Comparison of ENCODE assay signal across 23 cellular contexts in the genomic region with DNA sequence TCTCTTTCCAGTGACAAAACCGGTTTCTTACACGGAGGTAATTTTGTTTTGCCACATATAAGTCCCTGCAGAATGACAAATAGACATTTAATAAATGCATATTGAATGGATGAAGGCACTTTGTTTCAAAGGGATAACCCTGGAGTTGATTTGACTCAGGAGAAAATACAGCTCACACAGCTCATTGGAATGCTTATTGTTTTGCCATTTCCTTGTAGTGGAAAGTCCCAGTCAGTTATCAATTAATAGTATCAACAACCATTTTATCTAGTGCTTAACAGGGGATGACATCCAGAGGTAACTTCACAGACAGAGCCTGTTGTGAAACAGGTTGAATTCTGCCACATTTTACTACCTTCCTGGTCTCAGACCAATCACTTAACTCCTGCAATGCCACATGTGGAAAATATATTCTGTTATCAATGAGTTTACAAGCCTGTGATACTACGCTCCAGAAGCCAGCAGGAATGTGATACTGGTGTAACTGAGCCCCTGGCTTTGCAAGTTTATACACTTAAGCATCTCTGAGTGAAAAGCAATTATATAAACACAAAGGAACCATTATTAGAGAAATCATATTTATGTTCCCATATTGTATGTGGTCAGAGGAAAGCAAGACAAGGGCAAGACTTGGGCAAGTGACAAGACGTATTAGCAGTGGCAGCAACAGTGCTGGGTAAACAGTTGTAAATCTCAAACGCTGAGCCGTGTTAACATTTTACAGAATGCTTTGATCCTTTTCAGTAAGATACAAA.
A peak's percentile ranks its signal among the peaks of the same experiment; 100 is the strongest.
DNase-seq lines count a peak whose midpoint lies in the region; ATAC-seq and TF ChIP-seq lines count a peak whose summit lies in the region.
"Had no signal": no experiment of that assay in that cellular context is flagged by ENCODE, and none has a peak within 500 bp of the region (broad histone marks: within the 10 kb centered on the region; RNA-seq: fewer than 3 reads in every experiment).

No MANE protein-coding gene starts in this region.

- no peaks in the 10 kb centered on the region for H3K9me3 ChIP-seq in CD4-positive, CD25-positive, alpha-beta regulatory T cell (ENCODE audit: control insufficient read depth in 2 of 2, low read length in 2 of 2)
- H3K9me3 ChIP-seq in transverse colon (no peaks in the 10 kb centered on the region), osteoblast (ENCODE audit: low read depth, low read length) (no peaks in the 10 kb centered on the region)
- H3K9me3 ChIP-seq: gastroesophageal sphincter, tibial artery had no signal

- H3K36me3 Mint-ChIP-seq in CD4-positive, CD25-positive, alpha-beta regulatory T cell, result no peaks in the 10 kb centered on the region
- no peaks in the 10 kb centered on the region for H3K36me3 Mint-ChIP-seq in progenitor cell of endocrine pancreas (ENCODE audit: insufficient read depth)
- H3K36me3 Mint-ChIP-seq: activated naive CD8-positive, alpha-beta T cell treated with anti-CD3 and anti-CD28 coated beads, Interleukin-2, amount 10 ng/mL, durations not matched to agents 7 days and 5 days; natural killer cell; stimulated activated effector memory CD8-positive, alpha-beta T cell treated with anti-CD3 and anti-CD28 coated beads, Interleukin-12 subunit alpha, Interleukin-12 subunit beta, amount 100 ng/mL, for 72 hours; WTC11 had no signal

- peaks cover 5 to 16% (median 8%) of the 10 kb centered on the region in 4 donors for H3K4me1 Mint-ChIP-seq in CD4-positive, CD25-positive, alpha-beta regulatory T cell
- H3K4me1 Mint-ChIP-seq in progenitor cell of endocrine pancreas (ENCODE audit: low read depth), result peaks cover 30% of the 10 kb centered on the region
- H3K4me1 Mint-ChIP-seq: natural killer cell had no signal

- no peak for DNase-seq in CD4-positive, CD25-positive, alpha-beta regulatory T cell
- DNase-seq in NCI-H69 (lab: John Stamatoyannopoulos, UW) (peak; percentile 3), fibroblast of villous mesenchyme (ENCODE audit: low read depth) (peak; percentile 48), progenitor cell of endocrine pancreas (ENCODE audit: low spot score, unreplicated experiment) (no peak), transverse colon (no peak), osteoblast (ENCODE audit: insufficient read length, low spot score, missing footprints) (no peak)
- DNase-seq: activated CD8-positive, alpha-beta T cell treated with anti-CD3 and anti-CD28 coated beads for 36 hours; activated naive CD8-positive, alpha-beta T cell treated with anti-CD3 and anti-CD28 coated beads, Interleukin-2, amount 10 ng/mL, durations not matched to agents 7 days and 5 days; CD4-positive, alpha-beta T cell; KG1; natural killer cell; NCI-H1105 treated with DMSO at 0.1 percent for 48 hours; NCI-H524 treated with DMSO at 0.1 percent for 48 hours; SHP77 treated with DMSO at 0.1 percent for 48 hours; T-helper 2 cell; tibial artery had no signal

- TF ChIP-seq CTCF in fibroblast of villous mesenchyme (IDR thresholded peaks at IDR 0.05; ENCODE audit: insufficient read depth, low read depth, low read length), result no peak
- TF ChIP-seq CTCF in progenitor cell of endocrine pancreas (IDR thresholded peaks at IDR 0.05; ENCODE audit: unreplicated experiment), result no peak
- no peak for TF ChIP-seq CTCF in transverse colon (IDR thresholded peaks at IDR 0.05)
- no peak for TF ChIP-seq CTCF in osteoblast (IDR thresholded peaks at IDR 0.05; ENCODE audit: extremely low read depth, low read depth, low read length)

- H3K36me3 ChIP-seq in CD4-positive, CD25-positive, alpha-beta regulatory T cell (ENCODE audit: control insufficient read depth, insufficient read depth, low read length), result no peaks in the 10 kb centered on the region
- H3K36me3 ChIP-seq in transverse colon (no peaks in the 10 kb centered on the region), osteoblast (ENCODE audit: insufficient read depth, low read length) (no peaks in the 10 kb centered on the region)
- H3K36me3 ChIP-seq: gastroesophageal sphincter, tibial artery had no signal

- peaks cover 9% of the 10 kb centered on the region for H3K27me3 Mint-ChIP-seq in CD4-positive, CD25-positive, alpha-beta regulatory T cell
- H3K27me3 Mint-ChIP-seq in progenitor cell of endocrine pancreas, result peaks cover 10% of the 10 kb centered on the region
- H3K27me3 Mint-ChIP-seq: CD4-positive, alpha-beta T cell had no signal

- no peaks in the 10 kb centered on the region for H3K4me1 ChIP-seq in CD4-positive, CD25-positive, alpha-beta regulatory T cell (ENCODE audit: control insufficient read depth, insufficient read depth, low read length, poor library complexity, severe bottlenecking)
- H3K4me1 ChIP-seq in transverse colon, result peaks cover 0 to 10% (median 1%) of the 10 kb centered on the region in 4 donors
- peaks cover 7% of the 10 kb centered on the region for H3K4me1 ChIP-seq in osteoblast (ENCODE audit: insufficient read depth, low read length)

- TF ChIP-seq POLR2A in transverse colon (IDR thresholded peaks at IDR 0.05), result no peak

- in situ Hi-C loops in transverse colon (cut with MboI; ENCODE audit: low pct_ligation_motif_present in 1 of 4, low pct_unique_long_range_greater_than_20kb in 1 of 4, low sequenced_read_pairs in 3 of 4), result no loop called here

- peaks cover 0 to 4% (median 0%) of the 10 kb centered on the region in 7 donors for H3K9me3 Mint-ChIP-seq in CD4-positive, CD25-positive, alpha-beta regulatory T cell
- no peaks in the 10 kb centered on the region for H3K9me3 Mint-ChIP-seq in progenitor cell of endocrine pancreas (ENCODE audit: low read depth)
- H3K9me3 Mint-ChIP-seq: activated CD8-positive, alpha-beta T cell treated with anti-CD3 and anti-CD28 coated beads for 36 hours; activated naive CD8-positive, alpha-beta T cell treated with anti-CD3 and anti-CD28 coated beads, Interleukin-2, amount 10 ng/mL, durations not matched to agents 7 days and 5 days; CD4-positive, alpha-beta T cell; GM23338; natural killer cell; stimulated activated effector memory CD8-positive, alpha-beta T cell treated with anti-CD3 and anti-CD28 coated beads, Interleukin-12 subunit alpha, Interleukin-12 subunit beta, amount 100 ng/mL, for 72 hours; WTC11 had no signal

- no peak overlapping the region for H3K27ac ChIP-seq in CD4-positive, CD25-positive, alpha-beta regulatory T cell (ENCODE audit: insufficient read depth, low read length, poor library complexity, severe bottlenecking)
- H3K27ac ChIP-seq in transverse colon, result no peak overlapping the region
- no peak overlapping the region for H3K27ac ChIP-seq in osteoblast (ENCODE audit: low read depth, low read length)
- H3K27ac ChIP-seq: epithelial cell of prostate, gastroesophageal sphincter, tibial artery had no signal

- no peak for TF ChIP-seq EP300 in transverse colon (IDR thresholded peaks at IDR 0.05; ENCODE audit: low read depth)

- no peaks in the 10 kb centered on the region for H3K79me2 ChIP-seq in osteoblast (ENCODE audit: insufficient read depth, low read length)

- H3K27ac Mint-ChIP-seq in CD4-positive, CD25-positive, alpha-beta regulatory T cell, result peak overlapping the region in 2 of 3 donors; percentile 21 to 31
- peak overlapping the region; percentile 22 for H3K27ac Mint-ChIP-seq in progenitor cell of endocrine pancreas
- H3K27ac Mint-ChIP-seq: activated CD8-positive, alpha-beta T cell treated with anti-CD3 and anti-CD28 coated beads for 36 hours; activated naive CD8-positive, alpha-beta T cell treated with anti-CD3 and anti-CD28 coated beads, Interleukin-2, amount 10 ng/mL, durations not matched to agents 7 days and 5 days; CD4-positive, alpha-beta T cell; GM23338; natural killer cell; stimulated activated effector memory CD8-positive, alpha-beta T cell treated with anti-CD3 and anti-CD28 coated beads, Interleukin-12 subunit alpha, Interleukin-12 subunit beta, amount 100 ng/mL, for 72 hours; WTC11 had no signal

- no peaks in the 10 kb centered on the region for H3K27me3 ChIP-seq in CD4-positive, CD25-positive, alpha-beta regulatory T cell (ENCODE audit: control insufficient read depth, insufficient read depth, low read length)
- H3K27me3 ChIP-seq in transverse colon (no peaks in the 10 kb centered on the region), osteoblast (ENCODE audit: insufficient read depth, low read length) (peaks cover 13% of the 10 kb centered on the region)
- H3K27me3 ChIP-seq: gastroesophageal sphincter, tibial artery had no signal

- no peak overlapping the region for H3K4me3 ChIP-seq in CD4-positive, CD25-positive, alpha-beta regulatory T cell (ENCODE audit: low read depth, low read length)
- H3K4me3 ChIP-seq in fibroblast of villous mesenchyme (ENCODE audit: low read depth, low read length) (no peak overlapping the region), transverse colon (no peak overlapping the region), osteoblast (ENCODE audit: insufficient read depth, low read length) (no peak overlapping the region)
- H3K4me3 ChIP-seq: gastroesophageal sphincter, GM23338, tibial artery had no signal

- ATAC-seq in CD4-positive, CD25-positive, alpha-beta regulatory T cell (ENCODE audit: low read depth in 2 of 2), result no peak
- ATAC-seq in GM18517 (IDR thresholded peaks at IDR 0.05; ENCODE audit: unreplicated experiment), result no peak
- no peak for ATAC-seq in GM18520 (IDR thresholded peaks at IDR 0.05; ENCODE audit: unreplicated experiment)
- ATAC-seq: activated CD8-positive, alpha-beta T cell treated with anti-CD3 and anti-CD28 coated beads for 36 hours; gastroesophageal sphincter; GM23338; natural killer cell; stimulated activated effector memory CD8-positive, alpha-beta T cell treated with anti-CD3 and anti-CD28 coated beads, Interleukin-12 subunit alpha, Interleukin-12 subunit beta, amount 100 ng/mL, for 72 hours; WTC11 had no signal

- 37 to 65% methylated on average over 3 to 6 of the region's 6 CpGs for WGBS in transverse colon (ENCODE audit: low coverage in 1 of 2), 2 donors

- no peak overlapping the region for H2AFZ ChIP-seq in osteoblast (ENCODE audit: low read length)
- H2AFZ ChIP-seq: GM23338 had no signal

- no peaks in the 10 kb centered on the region for H4K20me1 ChIP-seq in osteoblast (ENCODE audit: insufficient read depth, low read length)

- intact Hi-C loops in transverse colon (cut with DNase I; ENCODE audit: low total_unique reads), result no loop called here

- H3K4me2 ChIP-seq in osteoblast (ENCODE audit: insufficient read depth, low read length), result no peak overlapping the region
- H3K4me2 ChIP-seq: GM23338 had no signal

- H3K4me3 Mint-ChIP-seq in CD4-positive, CD25-positive, alpha-beta regulatory T cell, result no peak overlapping the region
- no peak overlapping the region for H3K4me3 Mint-ChIP-seq in progenitor cell of endocrine pancreas (ENCODE audit: low read depth)
- H3K4me3 Mint-ChIP-seq: activated CD8-positive, alpha-beta T cell treated with anti-CD3 and anti-CD28 coated beads for 36 hours; activated naive CD8-positive, alpha-beta T cell treated with anti-CD3 and anti-CD28 coated beads, Interleukin-2, amount 10 ng/mL, durations not matched to agents 7 days and 5 days; CD4-positive, alpha-beta T cell; GM23338; natural killer cell; stimulated activated effector memory CD8-positive, alpha-beta T cell treated with anti-CD3 and anti-CD28 coated beads, Interleukin-12 subunit alpha, Interleukin-12 subunit beta, amount 100 ng/mL, for 72 hours; WTC11 had no signal

Comparison
In these comparisons a context has a peak if more than half of its experiments do, and no peak if none do; other contexts are left out.
1. DNase-seq: peak in NCI-H69 (single experiment) and fibroblast of villous mesenchyme (single experiment); none in CD4-positive, CD25-positive, alpha-beta regulatory T cell (0 of 3), progenitor cell of endocrine pancreas (single experiment), transverse colon (single experiment) and osteoblast (single experiment).